Comparison of ENCODE assay signal across 18 cellular contexts in the genomic region with DNA sequence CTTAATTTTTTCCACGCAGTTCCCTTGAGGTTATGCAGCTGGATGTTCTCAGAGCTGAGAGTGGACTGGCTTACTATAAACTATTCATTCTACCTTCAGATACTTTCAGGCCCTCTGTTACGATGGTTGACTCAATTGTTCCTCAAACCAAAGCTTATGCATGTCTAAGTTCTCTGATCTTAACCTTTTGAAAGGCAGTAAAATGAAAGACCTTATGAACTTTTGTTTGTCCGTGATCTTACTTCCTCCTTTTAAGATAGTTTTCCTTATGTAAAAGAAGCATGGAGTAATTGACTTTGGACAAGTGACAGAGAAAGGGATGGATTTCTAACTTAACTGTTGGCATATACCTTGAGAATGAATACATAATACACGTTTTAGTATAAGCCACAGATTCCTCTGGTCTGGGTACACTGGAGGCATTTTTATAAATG.
DNase-seq lines count a peak whose midpoint lies in the region; ATAC-seq and TF ChIP-seq lines count a peak whose summit lies in the region.
"Had no signal": no experiment of that assay in that cellular context is flagged by ENCODE, and none has a peak within 500 bp of the region (broad histone marks: within the 10 kb centered on the region; RNA-seq: fewer than 3 reads in every experiment).

No MANE protein-coding gene starts in this region.

- H3K36me3 ChIP-seq in duodenal mucosa (ENCODE audit: control insufficient read depth in 1 of 2, insufficient read depth in 2 of 2, low read length in 2 of 2) (no peaks in the 10 kb centered on the region), mucosa of rectum (ENCODE audit: control insufficient read depth in 2 of 2, insufficient read depth in 2 of 2, low read length in 2 of 2) (no peaks in the 10 kb centered on the region), smooth muscle cell (ENCODE audit: low read depth) (no peaks in the 10 kb centered on the region)
- H3K36me3 ChIP-seq: thoracic aorta had no signal

- peak overlapping the region; percentile 46 for H2AFZ ChIP-seq in smooth muscle cell (ENCODE audit: low read depth)

- H3K27me3 ChIP-seq in duodenal mucosa (ENCODE audit: control insufficient read depth in 1 of 2, insufficient read depth in 2 of 2, low read length in 2 of 2) (no peaks in the 10 kb centered on the region), mucosa of rectum (ENCODE audit: control insufficient read depth in 2 of 2, insufficient read depth in 2 of 2, low read length in 2 of 2) (no peaks in the 10 kb centered on the region), smooth muscle cell (ENCODE audit: low read depth) (no peaks in the 10 kb centered on the region)

- H3K9me3 ChIP-seq in duodenal mucosa (ENCODE audit: control insufficient read depth in 1 of 2, low read length in 2 of 2) = no peaks in the 10 kb centered on the region
- no peaks in the 10 kb centered on the region for H3K9me3 ChIP-seq in mucosa of rectum (ENCODE audit: control insufficient read depth in 2 of 2, low read length in 2 of 2)
- no peaks in the 10 kb centered on the region for H3K9me3 ChIP-seq in smooth muscle cell (replicated peaks; ENCODE audit: low read depth)
- H3K9me3 ChIP-seq: thoracic aorta had no signal

- WGBS in smooth muscle cell (ENCODE audit: low lambda C conversion rate) = 48% methylated on average over 4 of the region's 4 CpGs

- no peaks in the 10 kb centered on the region for H3K9me3 Mint-ChIP-seq in stimulated activated memory B cell treated with anti-CD40 and anti-IgM and Interleukin-4, amounts not matched to agents 10 μg/mL and 1 μg/mL and 100 μg/mL, for 72 hours
- H3K9me3 Mint-ChIP-seq: activated naive CD8-positive, alpha-beta T cell treated with anti-CD3 and anti-CD28 coated beads, Interleukin-2, amount 50 U/mL, for 24 hours; T-helper 2 cell treated with Interferon-gamma antibody and Interleukin-4, amounts not matched to agents 5 μg/mL and 100 μg/mL, for 36 hours had no signal

- H3K9ac ChIP-seq in duodenal mucosa (ENCODE audit: low read depth in 1 of 2, low read length in 2 of 2) (peak overlapping the region in 1 of 2 donors; percentile 55), mucosa of rectum (ENCODE audit: low read depth in 1 of 2, low read length in 2 of 2) (peak overlapping the region in 1 of 2 donors; percentile 34), smooth muscle cell (ENCODE audit: low read depth) (peak overlapping the region; percentile 30)

- no peak overlapping the region for H3K27ac Mint-ChIP-seq in stimulated activated memory B cell treated with anti-CD40 and anti-IgM and Interleukin-4, amounts not matched to agents 10 μg/mL and 1 μg/mL and 100 μg/mL, for 72 hours
- H3K27ac Mint-ChIP-seq: activated naive CD8-positive, alpha-beta T cell treated with anti-CD3 and anti-CD28 coated beads, Interleukin-2, amount 50 U/mL, for 24 hours; dendritic cell treated with granulocyte-macrophage colony-stimulating factor and Interleukin-4, amounts not matched to agents 40 ng/mL and 50 ng/mL, for 4 days; T-helper 2 cell treated with Interferon-gamma antibody and Interleukin-4, amounts not matched to agents 5 μg/mL and 100 μg/mL, for 36 hours had no signal

- H3K4me1 ChIP-seq in duodenal mucosa (ENCODE audit: control insufficient read depth in 1 of 2, insufficient read depth in 2 of 2, low read length in 2 of 2) (peaks cover 30 to 32% of the 10 kb centered on the region in 2 donors), mucosa of rectum (ENCODE audit: control insufficient read depth in 2 of 2, insufficient read depth in 2 of 2, low read length in 2 of 2) (peaks cover 16 to 41% of the 10 kb centered on the region in 2 donors), smooth muscle cell (ENCODE audit: low read depth) (peaks cover 20% of the 10 kb centered on the region)

- H3K4me1 Mint-ChIP-seq in stimulated activated memory B cell treated with anti-CD40 and anti-IgM and Interleukin-4, amounts not matched to agents 10 μg/mL and 1 μg/mL and 100 μg/mL, for 72 hours = peaks cover 14% of the 10 kb centered on the region

- H3K4me3 ChIP-seq in duodenal mucosa (ENCODE audit: low read depth in 1 of 2, low read length in 2 of 2) (peak overlapping the region; percentile 5 to 48), mucosa of rectum (ENCODE audit: low read length in 2 of 2) (peak overlapping the region; percentile 18 to 48), smooth muscle cell (peak overlapping the region; percentile 13), coronary artery (no peak overlapping the region)
- H3K4me3 ChIP-seq: thoracic aorta had no signal

- H3K4me3 Mint-ChIP-seq in stimulated activated memory B cell treated with anti-CD40 and anti-IgM and Interleukin-4, amounts not matched to agents 10 μg/mL and 1 μg/mL and 100 μg/mL, for 72 hours = no peak overlapping the region
- H3K4me3 Mint-ChIP-seq: activated naive CD8-positive, alpha-beta T cell treated with anti-CD3 and anti-CD28 coated beads, Interleukin-2, amount 50 U/mL, for 24 hours; dendritic cell treated with granulocyte-macrophage colony-stimulating factor and Interleukin-4, amounts not matched to agents 40 ng/mL and 50 ng/mL, for 4 days; T-helper 2 cell treated with Interferon-gamma antibody and Interleukin-4, amounts not matched to agents 5 μg/mL and 100 μg/mL, for 36 hours had no signal

- H3K27ac ChIP-seq in duodenal mucosa (ENCODE audit: low read depth, low read length) = peak overlapping the region; percentile 55
- H3K27ac ChIP-seq in mucosa of rectum (ENCODE audit: low read depth in 2 of 2, low read length in 2 of 2) = peak overlapping the region; percentile 66 to 73
- H3K27ac ChIP-seq in smooth muscle cell (ENCODE audit: low read depth) = peak overlapping the region; percentile 66
- no peak overlapping the region for H3K27ac ChIP-seq in coronary artery
- H3K27ac ChIP-seq: thoracic aorta had no signal

- in situ Hi-C loops in KBM-7 (cut with MboI; ENCODE audit: low pct_unique_long_range_greater_than_20kb, low sequenced_read_pairs) = no loop called here

- H3F3A ChIP-seq in smooth muscle cell (ENCODE audit: low read depth) = peaks cover 10% of the 10 kb centered on the region

- H3K27me3 Mint-ChIP-seq in stimulated activated memory B cell treated with anti-CD40 and anti-IgM and Interleukin-4, amounts not matched to agents 10 μg/mL and 1 μg/mL and 100 μg/mL, for 72 hours = no peaks in the 10 kb centered on the region
- H3K27me3 Mint-ChIP-seq: dendritic cell treated with granulocyte-macrophage colony-stimulating factor and Interleukin-4, amounts not matched to agents 40 ng/mL and 50 ng/mL, for 4 days had no signal

- peak overlapping the region; percentile 74 for H3K4me2 ChIP-seq in smooth muscle cell

- peak; percentile 40 for DNase-seq in KBM-7
- DNase-seq in smooth muscle cell (lab: John Stamatoyannopoulos, UW; ENCODE audit: unreplicated experiment) = no peak
- no peak for DNase-seq in stimulated activated CD4-positive, alpha-beta T cell treated with anti-CD3 and anti-CD28 coated beads, Interleukin-15, amount 100 ng/mL, for 24 hours
- DNase-seq in coronary artery (ENCODE audit: low spot score) = no peak
- DNase-seq: activated CD4-positive, alpha-beta T cell treated with anti-CD3 and anti-CD28 coated beads for 4 hours; activated naive CD8-positive, alpha-beta T cell treated with anti-CD3 and anti-CD28 coated beads, Interleukin-2, amount 50 U/mL, for 24 hours; activated T-cell treated with anti-CD3 and anti-CD28 coated beads for 4 hours; Kasumi-1; NCI-H187; NCI-H524 had no signal

- H4K20me1 ChIP-seq in smooth muscle cell (ENCODE audit: low read depth) = peaks cover 5% of the 10 kb centered on the region

- H3K79me2 ChIP-seq in smooth muscle cell (ENCODE audit: low read depth) = no peaks in the 10 kb centered on the region

- ATAC-seq in stimulated activated memory B cell treated with anti-CD40 and anti-IgM and Interleukin-4, amounts not matched to agents 10 μg/mL and 1 μg/mL and 100 μg/mL, for 72 hours = no peak
- no peak for ATAC-seq in GM19395 (IDR thresholded peaks at IDR 0.05; ENCODE audit: unreplicated experiment)
- ATAC-seq: HCT116 had no signal

- no peak for TF ChIP-seq CTCF in smooth muscle cell (IDR thresholded peaks at IDR 0.05; ENCODE audit: borderline replicate concordance, insufficient read depth, poor library complexity, severe bottlenecking)
- TF ChIP-seq CTCF in coronary artery (IDR thresholded peaks at IDR 0.05) = no peak

- no peaks in the 10 kb centered on the region for H3K36me3 Mint-ChIP-seq in stimulated activated memory B cell treated with anti-CD40 and anti-IgM and Interleukin-4, amounts not matched to agents 10 μg/mL and 1 μg/mL and 100 μg/mL, for 72 hours

Comparison
In these comparisons a context has a peak if more than half of its experiments do, and no peak if none do; other contexts are left out.
1. H3K27ac ChIP-seq: peak in duodenal mucosa (single experiment), mucosa of rectum (2 of 2) and smooth muscle cell (single experiment); none in coronary artery (0 of 2).